Comparison of ENCODE assay signal across 8 cellular contexts in the genomic region with DNA sequence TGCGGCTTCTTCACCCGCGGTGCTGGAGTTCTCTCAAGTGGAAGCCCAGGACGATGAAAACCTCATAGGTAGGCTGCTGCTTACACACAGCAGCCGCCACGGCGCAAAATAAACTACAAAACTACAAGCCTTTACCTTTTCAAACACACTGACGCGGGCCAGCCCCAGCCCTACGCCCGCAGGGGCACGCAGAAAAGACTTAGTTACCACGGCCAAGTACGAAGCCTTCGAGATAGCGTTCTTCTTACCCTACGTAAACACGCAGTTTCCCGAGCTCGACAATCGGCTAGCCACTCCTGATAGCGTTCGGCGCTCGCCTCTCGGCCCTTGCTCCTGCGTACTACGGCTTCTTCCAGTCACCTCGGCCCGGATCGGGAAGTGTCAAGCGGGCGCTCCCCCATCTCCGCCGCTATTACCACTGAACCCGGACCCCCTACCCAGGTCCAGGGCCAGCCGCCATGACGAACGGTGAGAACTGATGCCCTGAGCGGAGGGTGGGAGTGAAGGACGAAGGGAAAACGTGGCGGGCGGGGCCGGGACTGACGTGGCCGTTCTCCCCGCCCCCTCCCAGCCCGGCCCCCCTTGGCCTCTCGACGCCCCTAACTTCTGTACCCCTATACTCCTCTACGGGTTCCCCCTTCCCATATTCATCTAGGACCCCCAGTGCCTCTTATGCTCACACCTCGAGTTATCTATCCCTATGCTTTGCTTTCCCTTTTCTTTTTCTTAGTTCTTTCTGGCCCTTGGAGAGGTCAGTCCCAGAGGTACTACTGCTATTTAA. TPM values are rescaled to one million over a fixed set of nuclear protein-coding genes. Genes with fewer than 3 reads are reported as not detected.
DNase-seq lines count a peak whose midpoint lies in the region; ATAC-seq and TF ChIP-seq lines count a peak whose summit lies in the region.

A gene (plus strand): TSS at position 350 of the 781 bp plus-strand sequence. CDS start 109 bp downstream, at position 459.

- H3K27ac ChIP-seq in BLaER1 treated with 17β-estradiol and CSF1 and Interleukin-3, amounts not matched to agents 10 nM and 100 nM, result peak within 1 kb of the TSS; percentile 70 to 91 (median 83)
- peak within 1 kb of the TSS; percentile 96 to 99 for H3K27ac ChIP-seq in left lung

- H3K4me2 ChIP-seq in BLaER1 treated with 17β-estradiol and CSF1 and Interleukin-3, amounts not matched to agents 10 nM and 100 nM, result peak within 1 kb of the TSS; percentile 87 to 99 (median 92)

- peak within 1 kb of the TSS; percentile 62 to 82 (median 75) for H3K4me3 ChIP-seq in BLaER1 treated with 17β-estradiol and CSF1 and Interleukin-3, amounts not matched to agents 10 nM and 100 nM
- H3K4me3 ChIP-seq in left lung, result peak within 1 kb of the TSS; percentile 74 to 90

- H4K20me1 ChIP-seq in BLaER1 treated with 17β-estradiol and CSF1 and Interleukin-3, amounts not matched to agents 10 nM and 100 nM, result peaks cover 0 to 2% (median 0%) of the 10 kb centered on the region in 11 experiments; a peak in 2 of 22 replicates

- H3K27me3 ChIP-seq in BLaER1 treated with 17β-estradiol and CSF1 and Interleukin-3, amounts not matched to agents 10 nM and 100 nM, result no peaks in the 10 kb centered on the region
- H3K27me3 ChIP-seq in left lung, result no peaks in the 10 kb centered on the region

- peaks cover 20 to 33% (median 25%) of the 10 kb centered on the region in 10 experiments for H3K4me1 ChIP-seq in BLaER1 treated with 17β-estradiol and CSF1 and Interleukin-3, amounts not matched to agents 10 nM and 100 nM
- H3K4me1 ChIP-seq in left lung, result peaks cover 0 to 56% of the 10 kb centered on the region in 2 donors

- peaks cover 23 to 32% (median 28%) of the 10 kb centered on the region in 11 experiments for H3K36me3 ChIP-seq in BLaER1 treated with 17β-estradiol and CSF1 and Interleukin-3, amounts not matched to agents 10 nM and 100 nM
- H3K36me3 ChIP-seq in left lung, result peaks cover 0 to 25% of the 10 kb centered on the region in 2 donors

- TF ChIP-seq CTCF in left lung (IDR thresholded peaks at IDR 0.05), result no peak

- intact Hi-C loops in left lung (cut with DNase I), result no loop called here

- peak within 1 kb of the TSS; percentile 76 to 91 (median 85) for H3K9ac ChIP-seq in BLaER1 treated with 17β-estradiol and CSF1 and Interleukin-3, amounts not matched to agents 10 nM and 100 nM

- peak; percentile 94 for DNase-seq in NCI-H748 (lab: John Stamatoyannopoulos, UW; ENCODE audit: unreplicated experiment)
- DNase-seq in activated CD4-positive, alpha-beta T cell treated with anti-CD3 and anti-CD28 coated beads, Interleukin-2, amount 50 U/mL, for 1 hour, result peak; percentile 84
- peak; percentile 94 for DNase-seq in dedifferentiated amniotic fluid mesenchymal stem cell (ENCODE audit: extremely low spot score)
- peak; percentile 96 for DNase-seq in left lung
- peak; percentile 80 for DNase-seq in stimulated activated CD4-positive, alpha-beta T cell treated with anti-CD3 and anti-CD28 coated beads, Interleukin-2, amount 100 ng/mL, for 4 hours (ENCODE audit: low read depth)

- ATAC-seq in GM19372 (IDR thresholded peaks at IDR 0.05; ENCODE audit: low read depth, unreplicated experiment), result peak; percentile 84
- ATAC-seq in HG03521 (IDR thresholded peaks at IDR 0.05; ENCODE audit: unreplicated experiment), result peak; percentile 93
- ATAC-seq in left lung, result peak; percentile 96

- peaks cover 0 to 10% (median 0%) of the 10 kb centered on the region in 11 experiments; a peak in 5 of 22 replicates for H3K9me3 ChIP-seq in BLaER1 treated with 17β-estradiol and CSF1 and Interleukin-3, amounts not matched to agents 10 nM and 100 nM (replicated peaks in 1 of 11)
- H3K9me3 ChIP-seq in left lung, result no peaks in the 10 kb centered on the region

RNA-seq across cellular contexts. Expression of the gene that starts here (rescaled TPM):
- 10 to 100 TPM; 38.0 to 40.7 TPM for total RNA-seq in left lung

Comparison
In these comparisons a context has a peak if more than half of its experiments do, and no peak if none do; other contexts are left out.
1. Peak in every context shown above with its lines: DNase-seq, ATAC-seq, H3K4me3 ChIP-seq and H3K27ac ChIP-seq.